ENCODE assay signal across 8 cellular contexts in the genomic region with DNA sequence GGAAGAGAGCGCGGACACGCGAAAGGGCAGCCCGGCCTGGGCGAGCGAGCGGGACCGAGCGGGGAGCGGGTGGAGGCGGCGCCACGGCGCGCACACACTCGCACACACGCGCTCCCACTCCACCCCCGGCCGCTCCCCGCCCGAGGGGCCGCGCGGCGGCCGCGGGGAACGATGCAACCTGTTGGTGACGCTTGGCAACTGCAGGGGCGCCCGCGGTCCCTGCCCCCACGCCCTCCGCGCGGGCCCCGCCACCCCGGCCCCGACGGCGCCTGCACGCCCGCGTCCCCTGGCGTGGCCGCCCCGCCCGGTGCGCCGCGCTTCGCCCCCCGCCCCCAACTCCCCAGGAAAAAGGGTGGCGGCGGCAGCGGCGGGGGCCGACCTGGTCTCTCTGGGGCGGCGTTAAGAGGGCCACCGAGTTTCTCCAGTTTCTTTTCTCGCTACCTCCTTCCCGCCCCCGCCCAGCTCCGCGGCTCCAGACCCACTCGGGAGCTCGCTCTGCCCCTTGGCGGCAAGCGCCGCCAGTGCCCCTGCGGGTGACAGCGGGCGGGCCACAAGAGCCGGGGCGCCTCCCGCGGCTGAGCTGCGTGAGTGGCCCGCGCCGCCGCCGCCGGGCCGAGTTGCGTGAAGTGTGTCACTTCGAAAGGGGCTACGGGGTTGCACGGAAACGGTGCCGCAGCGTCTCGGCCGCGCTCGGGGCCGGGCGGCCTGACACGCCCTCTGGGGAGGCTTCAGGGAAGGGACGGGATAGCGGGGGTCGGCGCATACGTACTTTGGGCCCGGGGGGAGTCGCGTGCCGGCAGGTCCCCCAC. TPM values are rescaled to one million over a fixed set of nuclear protein-coding genes. Genes with fewer than 3 reads are reported as not detected.
A peak's percentile ranks its signal among the peaks of the same experiment; 100 is the strongest.
DNase-seq lines count a peak whose midpoint lies in the region; ATAC-seq and TF ChIP-seq lines count a peak whose summit lies in the region.

A gene (minus strand): TSS at position 80 of the 809 bp plus-strand sequence. CDS start 2,847 bp downstream, outside the sequence.

- peak within 1 kb of the TSS; percentile 78 to 100 (median 95) for H3K4me3 ChIP-seq in liver (ENCODE audit: low read depth in 1 of 3, low read length in 3 of 3)

- peak within 1 kb of the TSS; percentile 98 for H3K27ac Mint-ChIP-seq in dendritic cell treated with granulocyte-macrophage colony-stimulating factor and Interleukin-4, amounts not matched to agents 40 ng/mL and 50 ng/mL, for 4 days

- TF ChIP-seq RAD21 in liver (IDR thresholded peaks at IDR 0.05), result peak; percentile 51 to 56

- H3K36me3 Mint-ChIP-seq in dendritic cell treated with granulocyte-macrophage colony-stimulating factor and Interleukin-4, amounts not matched to agents 40 ng/mL and 50 ng/mL, for 4 days (ENCODE audit: low read depth), result peaks cover 19% of the 10 kb centered on the region

- no peaks in the 10 kb centered on the region for H3K27me3 ChIP-seq in liver (ENCODE audit: control insufficient read depth in 4 of 4, insufficient read depth in 4 of 4, low read length in 3 of 4)

- no peaks in the 10 kb centered on the region for H3K9me3 ChIP-seq in liver (ENCODE audit: control insufficient read depth in 4 of 4, low read length in 3 of 4)

- H3K9ac ChIP-seq in liver (ENCODE audit: low read depth in 1 of 2, low read length in 2 of 2), result peak within 1 kb of the TSS; percentile 63 to 78

- H3K9me3 Mint-ChIP-seq in dendritic cell treated with granulocyte-macrophage colony-stimulating factor and Interleukin-4, amounts not matched to agents 40 ng/mL and 50 ng/mL, for 4 days, result no peaks in the 10 kb centered on the region

- H3K4me3 Mint-ChIP-seq in dendritic cell treated with granulocyte-macrophage colony-stimulating factor and Interleukin-4, amounts not matched to agents 40 ng/mL and 50 ng/mL, for 4 days, result peak within 1 kb of the TSS; percentile 88

- no peaks in the 10 kb centered on the region for H3K27me3 Mint-ChIP-seq in dendritic cell treated with granulocyte-macrophage colony-stimulating factor and Interleukin-4, amounts not matched to agents 40 ng/mL and 50 ng/mL, for 4 days

- peak; percentile 47 for ATAC-seq in GM18517 (IDR thresholded peaks at IDR 0.05; ENCODE audit: unreplicated experiment)
- peak; percentile 31 for ATAC-seq in HG03060 (IDR thresholded peaks at IDR 0.05; ENCODE audit: low read depth, unreplicated experiment)

- H3K36me3 ChIP-seq in liver (ENCODE audit: control insufficient read depth in 4 of 4, insufficient read depth in 3 of 4, low read depth in 1 of 4, low read length in 3 of 4), result peaks cover 0 to 3% (median 0%) of the 10 kb centered on the region in 4 donors

- under 1% methylated on average over 111 of the region's 111 CpGs for WGBS in liver

- peaks cover 9 to 31% (median 20%) of the 10 kb centered on the region in 4 donors for H3K4me1 ChIP-seq in liver (ENCODE audit: control insufficient read depth in 4 of 4, insufficient read depth in 4 of 4, low read length in 3 of 4)

- H3K4me1 Mint-ChIP-seq in dendritic cell treated with granulocyte-macrophage colony-stimulating factor and Interleukin-4, amounts not matched to agents 40 ng/mL and 50 ng/mL, for 4 days (ENCODE audit: low read depth), result peaks cover 42% of the 10 kb centered on the region

- intact Hi-C loops in dendritic cell treated with granulocyte-macrophage colony-stimulating factor and Interleukin-4, amounts not matched to agents 40 ng/mL and 50 ng/mL, for 4 days (cut with micrococcal nuclease), result loop anchor here (5.0 to 10.0 kb wide), 6 partner anchors 161 to 761 kb away; no protein-coding TSS in a partner anchor

- TF ChIP-seq CTCF in liver (IDR thresholded peaks at IDR 0.05; ENCODE audit: low read depth, low read length, missing input control), result peak; percentile 70

- DNase-seq in AG08395 (ENCODE audit: low spot score), result peak; percentile 80
- DNase-seq in NCI-H446 (lab: John Stamatoyannopoulos, UW), result peak; percentile 77 to 90
- DNase-seq in activated CD4-positive, alpha-beta T cell treated with anti-CD3 and anti-CD28 coated beads, Interleukin-2, amount 50 U/mL, for 1 hour, result peak; percentile 86
- peak; percentile 84 for DNase-seq in stimulated activated CD4-positive, alpha-beta T cell treated with anti-CD3 and anti-CD28 coated beads, Interleukin-4, amount 100 ng/mL, for 24 hours

- peak within 1 kb of the TSS; percentile 98 to 99 for H3K27ac ChIP-seq in liver (ENCODE audit: low read depth in 1 of 2, low read length in 2 of 2)

TF ChIP-seq in liver, 16 proteins besides CTCF, POLR2A, EP300 and RAD21:
- no peak for TF ChIP-seq TAF1 (conservative IDR thresholded peaks at IDR 0.05)
- no peak for TF ChIP-seq FOXA1 (IDR thresholded peaks at IDR 0.05)
- TF ChIP-seq, protein P1, sequence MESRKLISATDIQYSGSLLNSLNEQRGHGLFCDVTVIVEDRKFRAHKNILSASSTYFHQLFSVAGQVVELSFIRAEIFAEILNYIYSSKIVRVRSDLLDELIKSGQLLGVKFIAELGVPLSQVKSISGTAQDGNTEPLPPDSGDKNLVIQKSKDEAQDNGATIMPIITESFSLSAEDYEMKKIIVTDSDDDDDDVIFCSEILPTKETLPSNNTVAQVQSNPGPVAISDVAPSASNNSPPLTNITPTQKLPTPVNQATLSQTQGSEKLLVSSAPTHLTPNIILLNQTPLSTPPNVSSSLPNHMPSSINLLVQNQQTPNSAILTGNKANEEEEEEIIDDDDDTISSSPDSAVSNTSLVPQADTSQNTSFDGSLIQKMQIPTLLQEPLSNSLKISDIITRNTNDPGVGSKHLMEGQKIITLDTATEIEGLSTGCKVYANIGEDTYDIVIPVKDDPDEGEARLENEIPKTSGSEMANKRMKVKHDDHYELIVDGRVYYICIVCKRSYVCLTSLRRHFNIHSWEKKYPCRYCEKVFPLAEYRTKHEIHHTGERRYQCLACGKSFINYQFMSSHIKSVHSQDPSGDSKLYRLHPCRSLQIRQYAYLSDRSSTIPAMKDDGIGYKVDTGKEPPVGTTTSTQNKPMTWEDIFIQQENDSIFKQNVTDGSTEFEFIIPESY (IDR thresholded peaks at IDR 0.05), result no peak
- TF ChIP-seq, protein P2, sequence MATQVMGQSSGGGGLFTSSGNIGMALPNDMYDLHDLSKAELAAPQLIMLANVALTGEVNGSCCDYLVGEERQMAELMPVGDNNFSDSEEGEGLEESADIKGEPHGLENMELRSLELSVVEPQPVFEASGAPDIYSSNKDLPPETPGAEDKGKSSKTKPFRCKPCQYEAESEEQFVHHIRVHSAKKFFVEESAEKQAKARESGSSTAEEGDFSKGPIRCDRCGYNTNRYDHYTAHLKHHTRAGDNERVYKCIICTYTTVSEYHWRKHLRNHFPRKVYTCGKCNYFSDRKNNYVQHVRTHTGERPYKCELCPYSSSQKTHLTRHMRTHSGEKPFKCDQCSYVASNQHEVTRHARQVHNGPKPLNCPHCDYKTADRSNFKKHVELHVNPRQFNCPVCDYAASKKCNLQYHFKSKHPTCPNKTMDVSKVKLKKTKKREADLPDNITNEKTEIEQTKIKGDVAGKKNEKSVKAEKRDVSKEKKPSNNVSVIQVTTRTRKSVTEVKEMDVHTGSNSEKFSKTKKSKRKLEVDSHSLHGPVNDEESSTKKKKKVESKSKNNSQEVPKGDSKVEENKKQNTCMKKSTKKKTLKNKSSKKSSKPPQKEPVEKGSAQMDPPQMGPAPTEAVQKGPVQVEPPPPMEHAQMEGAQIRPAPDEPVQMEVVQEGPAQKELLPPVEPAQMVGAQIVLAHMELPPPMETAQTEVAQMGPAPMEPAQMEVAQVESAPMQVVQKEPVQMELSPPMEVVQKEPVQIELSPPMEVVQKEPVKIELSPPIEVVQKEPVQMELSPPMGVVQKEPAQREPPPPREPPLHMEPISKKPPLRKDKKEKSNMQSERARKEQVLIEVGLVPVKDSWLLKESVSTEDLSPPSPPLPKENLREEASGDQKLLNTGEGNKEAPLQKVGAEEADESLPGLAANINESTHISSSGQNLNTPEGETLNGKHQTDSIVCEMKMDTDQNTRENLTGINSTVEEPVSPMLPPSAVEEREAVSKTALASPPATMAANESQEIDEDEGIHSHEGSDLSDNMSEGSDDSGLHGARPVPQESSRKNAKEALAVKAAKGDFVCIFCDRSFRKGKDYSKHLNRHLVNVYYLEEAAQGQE (IDR thresholded peaks at IDR 0.05), result no peak
- TF ChIP-seq EGR1 (IDR thresholded peaks at IDR 0.05; ENCODE audit: low read depth in 2 of 2), result no peak
- TF ChIP-seq RXRA (IDR thresholded peaks at IDR 0.05), result no peak
- no peak for TF ChIP-seq HNF4G (IDR thresholded peaks at IDR 0.05)
- TF ChIP-seq NR2F2 (IDR thresholded peaks at IDR 0.05), result no peak
- no peak for TF ChIP-seq FOXA2 (IDR thresholded peaks at IDR 0.05)
- TF ChIP-seq, protein P3, sequence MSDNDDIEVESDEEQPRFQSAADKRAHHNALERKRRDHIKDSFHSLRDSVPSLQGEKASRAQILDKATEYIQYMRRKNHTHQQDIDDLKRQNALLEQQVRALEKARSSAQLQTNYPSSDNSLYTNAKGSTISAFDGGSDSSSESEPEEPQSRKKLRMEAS (IDR thresholded peaks at IDR 0.05), result no peak
- no peak for TF ChIP-seq HNF4A (conservative IDR thresholded peaks at IDR 0.05)
- no peak for TF ChIP-seq SP1 (IDR thresholded peaks at IDR 0.05)
- TF ChIP-seq JUND (IDR thresholded peaks at IDR 0.05), result no peak
- TF ChIP-seq YY1 (IDR thresholded peaks at IDR 0.05), result no peak
- TF ChIP-seq, protein P4, sequence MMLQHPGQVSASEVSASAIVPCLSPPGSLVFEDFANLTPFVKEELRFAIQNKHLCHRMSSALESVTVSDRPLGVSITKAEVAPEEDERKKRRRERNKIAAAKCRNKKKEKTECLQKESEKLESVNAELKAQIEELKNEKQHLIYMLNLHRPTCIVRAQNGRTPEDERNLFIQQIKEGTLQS (IDR thresholded peaks at IDR 0.05), result no peak
- no peak for TF ChIP-seq GABPA (IDR thresholded peaks at IDR 0.05 in 1 of 2, conservative IDR thresholded peaks at IDR 0.05 in 1 of 2)

RNA-seq across cellular contexts. Expression of the gene that starts here (rescaled TPM):
- total RNA-seq in liver, result 10 to 100 TPM; 27.3 to 36.4 TPM
- polyA plus RNA-seq in liver, result 10 to 100 TPM; 24.5 to 30.7 TPM

Comparison
In these comparisons a context has a peak if more than half of its experiments do, and no peak if none do; other contexts are left out.
1. Peak in every context shown above with its lines: DNase-seq, ATAC-seq, H3K4me3 ChIP-seq and H3K27ac ChIP-seq.